In genomic region chr1:19220080-19220846, GRCh38 we compare ENCODE assay signal across 16 cellular contexts. TPM values are rescaled to one million over a fixed set of nuclear protein-coding genes. Genes with fewer than 3 reads are reported as not detected.
DNase-seq lines count a peak whose midpoint lies in the region; ATAC-seq and TF ChIP-seq lines count a peak whose summit lies in the region.
"Had no signal": no experiment of that assay in that cellular context is flagged by ENCODE, and none has a peak within 500 bp of the region (broad histone marks: within the 10 kb centered on the region; RNA-seq: fewer than 3 reads in every experiment).

No MANE protein-coding gene starts in this region.

- no peaks in the 10 kb centered on the region for H3K27me3 ChIP-seq in heart right ventricle
- no peaks in the 10 kb centered on the region for H3K27me3 ChIP-seq in IMR-90 (ENCODE audit: control insufficient read depth, insufficient read depth, low read length)
- H3K27me3 ChIP-seq in prostate gland (replicated peaks; ENCODE audit: insufficient read depth): no peaks in the 10 kb centered on the region

- H3K4me1 ChIP-seq in heart right ventricle (peaks cover 0 to 26% (median 8%) of the 10 kb centered on the region in 9 donors), IMR-90 (ENCODE audit: control insufficient read depth, insufficient read depth, low read length) (peaks cover 2% of the 10 kb centered on the region; the same call in 1 of the 2 replicates), prostate gland (replicated peaks) (no peaks in the 10 kb centered on the region)

- H3K36me3 Mint-ChIP-seq in stimulated activated naive B cell treated with anti-CD40 and anti-IgM and Interleukin-4, amounts not matched to agents 10 μg/mL and 1 μg/mL and 100 μg/mL, for 72 hours: peaks cover 50 to 76% of the 10 kb centered on the region in 2 donors

- H3K56ac ChIP-seq in IMR-90 (ENCODE audit: extremely low read depth, insufficient read depth, low read length): no peak overlapping the region

- dilution Hi-C loops in IMR-90 (cut with HindIII; ENCODE audit: low sequenced_read_pairs, unreplicated experiment): no loop called here

- BruUV-seq in IMR-90 (replicated peaks; lab: Mats Ljungman, UMichigan): no TSS peak

- TF ChIP-seq POLR2A in IMR-90 (IDR thresholded peaks at IDR 0.05; ENCODE audit: low read depth, low read length): no peak
- TF ChIP-seq POLR2A in prostate gland (IDR thresholded peaks at IDR 0.05): no peak

- TF ChIP-seq CTCF in heart right ventricle (IDR thresholded peaks at IDR 0.05) (no peak), IMR-90 (conservative IDR thresholded peaks at IDR 0.05; ENCODE audit: low read depth, low read length) (no peak), fibroblast of mammary gland (conservative IDR thresholded peaks at IDR 0.05; ENCODE audit: control insufficient read depth, insufficient read depth, low read depth, low read length) (no peak), prostate gland (IDR thresholded peaks at IDR 0.05) (no peak)

- H4K20me1 ChIP-seq in IMR-90 (ENCODE audit: insufficient read depth, low read length): peaks cover 9% of the 10 kb centered on the region; the same call in 1 of the 2 replicates

- H2BK20ac ChIP-seq in IMR-90 (ENCODE audit: low read depth, low read length): no peak overlapping the region

- H3K4me3 ChIP-seq in heart right ventricle: no peak overlapping the region
- H3K4me3 ChIP-seq in IMR-90 (ENCODE audit: insufficient read depth, low read depth, low read length): no peak overlapping the region
- H3K4me3 ChIP-seq in fibroblast of mammary gland (ENCODE audit: control insufficient read depth, low read depth, low read length): no peak overlapping the region
- no peak overlapping the region for H3K4me3 ChIP-seq in prostate gland
- H3K4me3 ChIP-seq: smooth muscle cell had no signal

- intact Hi-C loops in heart right ventricle (cut with DNase I): no loop called here
- intact Hi-C loops in left ventricle myocardium superior (cut with micrococcal nuclease): no loop called here
- intact Hi-C loops in IMR-90 (cut with micrococcal nuclease): no loop called here
- intact Hi-C loops in prostate gland (cut with DNase I): no loop called here

- no peaks in the 10 kb centered on the region for H3K27me3 Mint-ChIP-seq in stimulated activated naive B cell treated with anti-CD40 and anti-IgM and Interleukin-4, amounts not matched to agents 10 μg/mL and 1 μg/mL and 100 μg/mL, for 72 hours

- H3K18ac ChIP-seq in IMR-90 (ENCODE audit: low read depth, low read length): no peak overlapping the region

- peaks cover 4% of the 10 kb centered on the region; the same call in 1 of the 2 replicates for H3K9me1 ChIP-seq in IMR-90 (ENCODE audit: insufficient read depth, low read length)

- H3K9me3 ChIP-seq in heart right ventricle (no peaks in the 10 kb centered on the region), IMR-90 (ENCODE audit: control insufficient read depth, insufficient read depth, low read length) (no peaks in the 10 kb centered on the region), prostate gland (no peaks in the 10 kb centered on the region)

- no peak overlapping the region for H3K23ac ChIP-seq in IMR-90 (ENCODE audit: low read depth, low read length)

- H3K27ac ChIP-seq in heart right ventricle: peak overlapping the region in 6 of 10 donors; percentile 2 to 40 (median 23)
- peak overlapping the region; percentile 73; the same call in 1 of the 2 replicates for H3K27ac ChIP-seq in IMR-90 (ENCODE audit: insufficient read depth, low read length)
- no peak overlapping the region for H3K27ac ChIP-seq in prostate gland

- no peak overlapping the region; the same call in 1 of the 2 replicates for H4K5ac ChIP-seq in IMR-90 (ENCODE audit: low read depth, low read length)

- CTCF ChIA-PET in IMR-90 (lab: Yijun Ruan, JAX): no interaction called here

- H3K4ac ChIP-seq in IMR-90 (ENCODE audit: low read depth, low read length): no peak overlapping the region

- no peak overlapping the region; the same call in 1 of the 2 replicates for H3K9ac ChIP-seq in IMR-90 (ENCODE audit: low read depth, low read length)

- no peak overlapping the region for H2BK15ac ChIP-seq in IMR-90 (ENCODE audit: low read depth, low read length)

- H3K4me1 Mint-ChIP-seq in stimulated activated naive B cell treated with anti-CD40 and anti-IgM and Interleukin-4, amounts not matched to agents 10 μg/mL and 1 μg/mL and 100 μg/mL, for 72 hours: peaks cover 10 to 14% of the 10 kb centered on the region in 2 donors

- no peak overlapping the region for H3K14ac ChIP-seq in IMR-90 (replicated peaks; ENCODE audit: low read depth, low read length)

- no peak for TF ChIP-seq RAD21 in IMR-90 (IDR thresholded peaks at IDR 0.05; ENCODE audit: low read length)

- H2BK120ac ChIP-seq in IMR-90 (ENCODE audit: low read depth, low read length): no peak overlapping the region

- H3K4me2 ChIP-seq in IMR-90 (ENCODE audit: low read depth, low read length): no peak overlapping the region
- H3K4me2 ChIP-seq: smooth muscle cell had no signal

- H4K91ac ChIP-seq in IMR-90 (ENCODE audit: insufficient read depth, low read depth, low read length): no peak overlapping the region

- no peak overlapping the region for H2AK9ac ChIP-seq in IMR-90 (replicated peaks; ENCODE audit: low read depth, low read length, poor library complexity)

- H3K36me3 ChIP-seq in heart right ventricle (peaks cover 0 to 100% (median 45%) of the 10 kb centered on the region in 9 donors), IMR-90 (ENCODE audit: control insufficient read depth, insufficient read depth, low read length) (peaks cover 56% of the 10 kb centered on the region), prostate gland (peaks cover 0 to 3% of the 10 kb centered on the region in 2 donors)

- POLR2A ChIA-PET in IMR-90 (lab: Charles Lee; ENCODE audit: unreplicated experiment): interaction anchor here (0.9 kb wide), 1 partner anchor 21 kb away, joined by 3 read pairs; no protein-coding TSS in a partner anchor

- no peak overlapping the region for H4K8ac ChIP-seq in IMR-90 (ENCODE audit: low read depth in 2 of 2, low read length in 2 of 2)

- whole genome bisulfite sequencing in heart right ventricle, 2 donors: 81 to 90% methylated on average over 8 of the region's 8 CpGs
- WGBS in IMR-90 (ENCODE audit: extremely low coverage in 2 of 2, insufficient read length in 1 of 2), 2 experiments: 100% methylated on average over 3 of the region's 8 CpGs; no CpG with 5 or more reads in 1 of the 2 experiments
- 92% methylated on average over 8 of the region's 8 CpGs for WGBS in prostate gland

- peak overlapping the region; percentile 93 for H3K27ac Mint-ChIP-seq in stimulated activated naive B cell treated with anti-CD40 and anti-IgM and Interleukin-4, amounts not matched to agents 10 μg/mL and 1 μg/mL and 100 μg/mL, for 72 hours

- peak overlapping the region in 1 of 2 donors; percentile 18 for H3K4me3 Mint-ChIP-seq in stimulated activated naive B cell treated with anti-CD40 and anti-IgM and Interleukin-4, amounts not matched to agents 10 μg/mL and 1 μg/mL and 100 μg/mL, for 72 hours

- no peak overlapping the region for H2BK5ac ChIP-seq in IMR-90 (ENCODE audit: low read depth, low read length, poor library complexity, severe bottlenecking)

- ATAC-seq in heart right ventricle: no peak
- ATAC-seq in left ventricle myocardium superior: no peak
- ATAC-seq in IMR-90 (ENCODE audit: low read depth): no peak
- peak in 1 of 2 donors; percentile 61 for ATAC-seq in stimulated activated naive B cell treated with anti-CD40 and anti-IgM and Interleukin-4, amounts not matched to agents 10 μg/mL and 1 μg/mL and 100 μg/mL, for 72 hours (replicated peaks)

- DNase-seq in heart right ventricle: no peak
- DNase-seq in left ventricle myocardium superior: no peak
- DNase-seq in IMR-90: no peak
- DNase-seq in fibroblast of mammary gland (ENCODE audit: low read depth): peak; percentile 6
- no peak for DNase-seq in stimulated activated naive B cell treated with anti-CD40 and anti-IgM and Interleukin-4, amounts not matched to agents 10 μg/mL and 1 μg/mL and 100 μg/mL, for 72 hours
- DNase-seq in hepatic stellate cell (ENCODE audit: low spot score): no peak
- no peak for DNase-seq in prostate gland (ENCODE audit: low spot score)
- DNase-seq in NCI-H2107 (lab: John Stamatoyannopoulos, UW): no peak
- DNase-seq: activated CD4-positive, alpha-beta T cell treated with anti-CD3 and anti-CD28 coated beads, Interleukin-2, amount 50 U/mL, for 1 hour; activated gamma-delta T cell treated with Interleukin-2 at 50 U/mL for 16 hours; foreskin fibroblast; NCI-H1694; NCI-H774; occipital lobe; substantia nigra had no signal

- in situ Hi-C loops in IMR-90 (cut with MboI; ENCODE audit: low sequenced_read_pairs): no loop called here

- H2AFZ ChIP-seq in IMR-90 (replicated peaks; ENCODE audit: low read length, poor library complexity): no peak overlapping the region

- peaks cover 28 to 45% of the 10 kb centered on the region in 2 experiments for H3K79me1 ChIP-seq in IMR-90 (ENCODE audit: low read depth in 1 of 2, low read length in 2 of 2)

- no peak overlapping the region for H2AK5ac ChIP-seq in IMR-90 (ENCODE audit: low read depth, low read length)

- H3K9me3 Mint-ChIP-seq in stimulated activated naive B cell treated with anti-CD40 and anti-IgM and Interleukin-4, amounts not matched to agents 10 μg/mL and 1 μg/mL and 100 μg/mL, for 72 hours: no peaks in the 10 kb centered on the region

TF ChIP-seq in IMR-90, 13 proteins besides CTCF, POLR2A, EP300 and RAD21 (continues in another document):
- TF ChIP-seq CEBPB (IDR thresholded peaks at IDR 0.05; ENCODE audit: low read depth, low read length): no peak

RNA-seq across cellular contexts. Expression of gene UBR4, which starts 10.2 kb away (rescaled TPM):
- 100 to 1,000 TPM in 2 of 10 donors, 10 to 100 TPM in 8; 60.0 to 115 (median 90.6) TPM for total RNA-seq in heart right ventricle
- polyA plus RNA-seq in heart right ventricle: 10 to 100 TPM; 74.1 to 97.9 TPM
- 56.3 TPM for total RNA-seq in left ventricle myocardium superior
- 77.8 and 87.8 TPM in 2 replicates for total RNA-seq in IMR-90 (2012; rRNA removed)
- 102 and 121 TPM in 2 replicates for polyA plus RNA-seq in IMR-90 (2012; rRNA removed)
- 49.4 and 55.4 TPM in 2 replicates for polyA plus RNA-seq in IMR-90 (2012; cell fraction: cytosol; rRNA removed)
- polyA plus RNA-seq in IMR-90 (2012; cell fraction: nucleus; rRNA removed; ENCODE audit: low replicate concordance): 472 and 498 TPM in 2 replicates
- total RNA-seq in prostate gland: 100 to 1,000 TPM in 1 of 2 donors, 10 to 100 TPM in 1; 93.5 to 311 TPM

RNA-seq across cellular contexts. Expression of gene EMC1, which starts 31.1 kb away (rescaled TPM):
- total RNA-seq in heart right ventricle (10 to 100 TPM; 23.6 to 33.2 (median 27.6) TPM), left ventricle myocardium superior (29.3 TPM), IMR-90 (2012; rRNA removed) (55.3 and 65.4 TPM in 2 replicates), prostate gland (10 to 100 TPM; 42.1 to 86.2 TPM)
- polyA plus RNA-seq in heart right ventricle (10 to 100 TPM; 14.9 to 15.7 TPM), IMR-90 (2012; rRNA removed) (114 and 128 TPM in 2 replicates)
- polyA plus RNA-seq in IMR-90 (2012; cell fraction: cytosol; rRNA removed): 51.9 and 111 TPM in 2 replicates
- polyA plus RNA-seq in IMR-90 (2012; cell fraction: nucleus; rRNA removed; ENCODE audit: low replicate concordance): 73.9 and 136 TPM in 2 replicates

RNA-seq across cellular contexts. Expression of gene MRTO4, which starts 31.3 kb away (rescaled TPM):
- 10 to 100 TPM in 7 of 10 donors, 1 to 10 TPM in 3; 8.4 to 21.0 (median 12.0) TPM for total RNA-seq in heart right ventricle
- 10 to 100 TPM; 25.8 to 52.2 TPM for polyA plus RNA-seq in heart right ventricle
- total RNA-seq in left ventricle myocardium superior: 10.2 TPM
- total RNA-seq in IMR-90 (2012; rRNA removed): 58.0 and 58.1 TPM in 2 replicates
- 48.0 and 48.7 TPM in 2 replicates for polyA plus RNA-seq in IMR-90 (2012; rRNA removed)
- 26.7 and 39.2 TPM in 2 replicates for polyA plus RNA-seq in IMR-90 (2012; cell fraction: cytosol; rRNA removed)
- 25.3 and 25.6 TPM in 2 replicates for polyA plus RNA-seq in IMR-90 (2012; cell fraction: nucleus; rRNA removed; ENCODE audit: low replicate concordance)
- total RNA-seq in prostate gland: 10 to 100 TPM; 20.5 to 21.9 TPM

Comparison
In these comparisons a context has a peak if more than half of its experiments do, and no peak if none do; other contexts are left out.
1. H3K27ac ChIP-seq: peak in heart right ventricle (6 of 10) and IMR-90 (single experiment); none in prostate gland (0 of 2).